9 cellular contexts compared by ENCODE assay signal in genomic region chr7:100243385-100243784, GRCh38. TPM values are rescaled to one million over a fixed set of nuclear protein-coding genes. Genes with fewer than 3 reads are reported as not detected.
A peak's percentile ranks its signal among the peaks of the same experiment; 100 is the strongest.
DNase-seq lines count a peak whose midpoint lies in the region; ATAC-seq and TF ChIP-seq lines count a peak whose summit lies in the region.
"Not testable (repeated sequence)": the region's sequence is repeated elsewhere in the genome, so short reads cannot be mapped to it uniquely, and the experiment has no call there.
"Had no signal": no experiment of that assay in that cellular context is flagged by ENCODE, and none has a peak within 500 bp of the region (broad histone marks: within the 10 kb centered on the region; RNA-seq: fewer than 3 reads in every experiment).

No MANE protein-coding gene starts in this region.

- peak; percentile 23 for DNase-seq in T follicular helper cell (ENCODE audit: low read depth)
- DNase-seq in activated CD8-positive, alpha-beta memory T cell treated with anti-CD3 and anti-CD28 coated beads for 4 hours (ENCODE audit: low read depth in 2 of 2): peak; percentile 36 to 54
- DNase-seq in activated naive CD8-positive, alpha-beta T cell treated with anti-CD3 and anti-CD28 coated beads, Interleukin-2, amount 50 U/mL, for 16 hours (ENCODE audit: low read depth, low spot score): peak; percentile 50
- DNase-seq in Right ventricle myocardium inferior (ENCODE audit: missing footprints); type B pancreatic cell (ENCODE audit: extremely low spot score, unreplicated experiment): not testable (repeated sequence)
- DNase-seq in stimulated activated CD4-positive, alpha-beta T cell treated with anti-CD3 and anti-CD28 coated beads, Interleukin-12 subunit alpha, Interleukin-12 subunit beta, amount 100 ng/mL, for 48 hours (ENCODE audit: low read depth in 2 of 3, low spot score in 1 of 3): peak; percentile 36 to 53 (median 42)

- intact Hi-C loops in Right ventricle myocardium inferior (cut with DNase I): not testable (repeated sequence)

- peak overlapping the region; percentile 79 for H3K27ac Mint-ChIP-seq in type B pancreatic cell

- H3K36me3 Mint-ChIP-seq in type B pancreatic cell: peaks cover 12% of the 10 kb centered on the region

- ATAC-seq in GM18498 (IDR thresholded peaks at IDR 0.05; ENCODE audit: unreplicated experiment) (peak; percentile 68), HG03439 (IDR thresholded peaks at IDR 0.05; ENCODE audit: unreplicated experiment) (peak; percentile 59), Right ventricle myocardium inferior (peak; percentile 68)

- not testable (repeated sequence) for H3K4me3 Mint-ChIP-seq in type B pancreatic cell

- peaks cover 44% of the 10 kb centered on the region for H3K4me1 Mint-ChIP-seq in type B pancreatic cell (ENCODE audit: unreplicated experiment)

- H3K9me3 Mint-ChIP-seq in type B pancreatic cell: not testable (repeated sequence)

- H3K27me3 Mint-ChIP-seq in type B pancreatic cell: not testable (repeated sequence)

- not testable (repeated sequence) for TF ChIP-seq CTCF in type B pancreatic cell (conservative IDR thresholded peaks at IDR 0.05)

RNA-seq across cellular contexts. Expression of gene PVRIG, which starts 23.6 kb away (rescaled TPM):
- total RNA-seq in Right ventricle myocardium inferior: not detected
- not detected in 2 replicates for total RNA-seq in type B pancreatic cell (ENCODE audit: low replicate concordance)
- total RNA-seq: frontal cortex had no signal
